Comparison of ENCODE assay signal across 1 cellular context in the genomic region with DNA sequence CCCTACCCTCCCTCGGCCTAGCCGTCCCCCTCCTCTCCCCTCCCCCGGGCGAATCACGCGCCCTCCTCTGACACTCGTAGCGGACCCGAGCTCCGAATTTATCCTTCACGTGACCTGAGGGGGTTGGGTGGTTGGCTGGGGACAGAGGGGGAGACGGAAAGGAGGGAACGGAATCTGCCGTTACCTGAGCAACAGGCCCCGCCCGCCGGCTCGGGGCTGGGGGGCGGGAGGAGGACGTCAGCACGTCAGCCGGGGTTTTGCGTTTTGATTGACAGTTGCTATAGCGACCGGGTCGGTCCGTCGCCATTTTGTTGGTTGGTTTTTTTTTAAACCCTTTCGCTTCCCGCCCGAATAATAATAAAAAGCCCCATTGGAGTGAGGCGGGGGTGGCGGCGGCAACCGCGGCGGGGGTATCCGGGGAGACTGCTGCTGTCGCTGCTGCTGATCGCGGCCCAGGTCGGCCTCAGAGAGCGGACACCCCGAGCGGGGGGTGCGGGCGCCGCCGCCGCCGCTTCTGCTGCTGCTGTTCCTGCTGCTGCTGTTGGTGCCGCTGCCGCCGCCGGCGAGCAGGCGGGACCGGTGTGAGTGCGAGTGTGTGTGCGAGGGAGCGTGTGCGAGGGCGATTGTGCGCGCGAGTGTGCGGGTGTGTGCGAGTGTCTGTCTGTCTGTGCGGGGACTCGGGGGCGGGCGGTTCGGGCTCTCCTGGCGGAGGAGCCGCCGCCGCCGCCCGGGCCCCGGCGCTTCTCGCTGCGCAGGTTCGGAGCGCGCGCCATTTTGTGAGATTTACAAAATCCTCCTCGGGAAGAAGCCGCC.
TF ChIP-seq lines count a peak whose summit lies in the region.

A gene (plus strand): TSS at position 286 of the 813 bp plus-strand sequence. CDS start 53,602 bp downstream, outside the sequence.

TF ChIP-seq in K562, 482 proteins besides CTCF, POLR2A, EP300 and RAD21 (continued from another document and continues in another):
- TF ChIP-seq, protein P1, sequence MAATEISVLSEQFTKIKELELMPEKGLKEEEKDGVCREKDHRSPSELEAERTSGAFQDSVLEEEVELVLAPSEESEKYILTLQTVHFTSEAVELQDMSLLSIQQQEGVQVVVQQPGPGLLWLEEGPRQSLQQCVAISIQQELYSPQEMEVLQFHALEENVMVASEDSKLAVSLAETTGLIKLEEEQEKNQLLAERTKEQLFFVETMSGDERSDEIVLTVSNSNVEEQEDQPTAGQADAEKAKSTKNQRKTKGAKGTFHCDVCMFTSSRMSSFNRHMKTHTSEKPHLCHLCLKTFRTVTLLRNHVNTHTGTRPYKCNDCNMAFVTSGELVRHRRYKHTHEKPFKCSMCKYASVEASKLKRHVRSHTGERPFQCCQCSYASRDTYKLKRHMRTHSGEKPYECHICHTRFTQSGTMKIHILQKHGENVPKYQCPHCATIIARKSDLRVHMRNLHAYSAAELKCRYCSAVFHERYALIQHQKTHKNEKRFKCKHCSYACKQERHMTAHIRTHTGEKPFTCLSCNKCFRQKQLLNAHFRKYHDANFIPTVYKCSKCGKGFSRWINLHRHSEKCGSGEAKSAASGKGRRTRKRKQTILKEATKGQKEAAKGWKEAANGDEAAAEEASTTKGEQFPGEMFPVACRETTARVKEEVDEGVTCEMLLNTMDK (IDR thresholded peaks at IDR 0.05; ENCODE audit: borderline replicate concordance, insufficient read depth, low read depth, low read length, poor library complexity, severe bottlenecking): no peak
- no peak for TF ChIP-seq NFXL1 (CRISPR knock-in tag; IDR thresholded peaks at IDR 0.05)
- no peak for TF ChIP-seq NR2C1 (IDR thresholded peaks at IDR 0.05)
- TF ChIP-seq NR2C1 (tag; IDR thresholded peaks at IDR 0.05): no peak
- peak; percentile 60 for TF ChIP-seq ETV1 (tag; conservative IDR thresholded peaks at IDR 0.05; ENCODE audit: low read depth)
- TF ChIP-seq BCOR (IDR thresholded peaks at IDR 0.05): peak; percentile 61
- TF ChIP-seq POU5F1 (IDR thresholded peaks at IDR 0.05; ENCODE audit: borderline replicate concordance, low read depth, low read length, partially characterized antibody): no peak
- no peak for TF ChIP-seq ZNF24 (IDR thresholded peaks at IDR 0.05)
- TF ChIP-seq, protein P2, sequence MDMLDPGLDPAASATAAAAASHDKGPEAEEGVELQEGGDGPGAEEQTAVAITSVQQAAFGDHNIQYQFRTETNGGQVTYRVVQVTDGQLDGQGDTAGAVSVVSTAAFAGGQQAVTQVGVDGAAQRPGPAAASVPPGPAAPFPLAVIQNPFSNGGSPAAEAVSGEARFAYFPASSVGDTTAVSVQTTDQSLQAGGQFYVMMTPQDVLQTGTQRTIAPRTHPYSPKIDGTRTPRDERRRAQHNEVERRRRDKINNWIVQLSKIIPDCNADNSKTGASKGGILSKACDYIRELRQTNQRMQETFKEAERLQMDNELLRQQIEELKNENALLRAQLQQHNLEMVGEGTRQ (CRISPR knock-in tag; IDR thresholded peaks at IDR 0.05): peak; percentile 99
- TF ChIP-seq NELFE (IDR thresholded peaks at IDR 0.05; ENCODE audit: insufficient read depth, insufficient read length): no peak
- no peak; the same call in 1 of the 2 replicates for TF ChIP-seq L3MBTL2 (IDR thresholded peaks at IDR 0.05)
- TF ChIP-seq, protein P3, sequence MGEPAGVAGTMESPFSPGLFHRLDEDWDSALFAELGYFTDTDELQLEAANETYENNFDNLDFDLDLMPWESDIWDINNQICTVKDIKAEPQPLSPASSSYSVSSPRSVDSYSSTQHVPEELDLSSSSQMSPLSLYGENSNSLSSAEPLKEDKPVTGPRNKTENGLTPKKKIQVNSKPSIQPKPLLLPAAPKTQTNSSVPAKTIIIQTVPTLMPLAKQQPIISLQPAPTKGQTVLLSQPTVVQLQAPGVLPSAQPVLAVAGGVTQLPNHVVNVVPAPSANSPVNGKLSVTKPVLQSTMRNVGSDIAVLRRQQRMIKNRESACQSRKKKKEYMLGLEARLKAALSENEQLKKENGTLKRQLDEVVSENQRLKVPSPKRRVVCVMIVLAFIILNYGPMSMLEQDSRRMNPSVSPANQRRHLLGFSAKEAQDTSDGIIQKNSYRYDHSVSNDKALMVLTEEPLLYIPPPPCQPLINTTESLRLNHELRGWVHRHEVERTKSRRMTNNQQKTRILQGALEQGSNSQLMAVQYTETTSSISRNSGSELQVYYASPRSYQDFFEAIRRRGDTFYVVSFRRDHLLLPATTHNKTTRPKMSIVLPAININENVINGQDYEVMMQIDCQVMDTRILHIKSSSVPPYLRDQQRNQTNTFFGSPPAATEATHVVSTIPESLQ (CRISPR knock-in tag; IDR thresholded peaks at IDR 0.05): no peak
- no peak for TF ChIP-seq POLR3A (IDR thresholded peaks at IDR 0.05; ENCODE audit: borderline replicate concordance, extremely low read depth, insufficient read depth, insufficient read length)
- no peak for TF ChIP-seq ZNF79 (CRISPR knock-in tag; IDR thresholded peaks at IDR 0.05; ENCODE audit: low read depth)
- TF ChIP-seq, protein P4, sequence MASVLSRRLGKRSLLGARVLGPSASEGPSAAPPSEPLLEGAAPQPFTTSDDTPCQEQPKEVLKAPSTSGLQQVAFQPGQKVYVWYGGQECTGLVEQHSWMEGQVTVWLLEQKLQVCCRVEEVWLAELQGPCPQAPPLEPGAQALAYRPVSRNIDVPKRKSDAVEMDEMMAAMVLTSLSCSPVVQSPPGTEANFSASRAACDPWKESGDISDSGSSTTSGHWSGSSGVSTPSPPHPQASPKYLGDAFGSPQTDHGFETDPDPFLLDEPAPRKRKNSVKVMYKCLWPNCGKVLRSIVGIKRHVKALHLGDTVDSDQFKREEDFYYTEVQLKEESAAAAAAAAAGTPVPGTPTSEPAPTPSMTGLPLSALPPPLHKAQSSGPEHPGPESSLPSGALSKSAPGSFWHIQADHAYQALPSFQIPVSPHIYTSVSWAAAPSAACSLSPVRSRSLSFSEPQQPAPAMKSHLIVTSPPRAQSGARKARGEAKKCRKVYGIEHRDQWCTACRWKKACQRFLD (CRISPR knock-in tag; IDR thresholded peaks at IDR 0.05): no peak
- no peak for TF ChIP-seq HDGF (IDR thresholded peaks at IDR 0.05)
- no peak for TF ChIP-seq GABPB2 (CRISPR knock-in tag; conservative IDR thresholded peaks at IDR 0.05)
- no peak for TF ChIP-seq ERF (CRISPR knock-in tag; IDR thresholded peaks at IDR 0.05)
- TF ChIP-seq, protein P5, sequence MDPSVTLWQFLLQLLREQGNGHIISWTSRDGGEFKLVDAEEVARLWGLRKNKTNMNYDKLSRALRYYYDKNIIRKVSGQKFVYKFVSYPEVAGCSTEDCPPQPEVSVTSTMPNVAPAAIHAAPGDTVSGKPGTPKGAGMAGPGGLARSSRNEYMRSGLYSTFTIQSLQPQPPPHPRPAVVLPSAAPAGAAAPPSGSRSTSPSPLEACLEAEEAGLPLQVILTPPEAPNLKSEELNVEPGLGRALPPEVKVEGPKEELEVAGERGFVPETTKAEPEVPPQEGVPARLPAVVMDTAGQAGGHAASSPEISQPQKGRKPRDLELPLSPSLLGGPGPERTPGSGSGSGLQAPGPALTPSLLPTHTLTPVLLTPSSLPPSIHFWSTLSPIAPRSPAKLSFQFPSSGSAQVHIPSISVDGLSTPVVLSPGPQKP (CRISPR knock-in tag; IDR thresholded peaks at IDR 0.05): no peak
- TF ChIP-seq, protein P6, sequence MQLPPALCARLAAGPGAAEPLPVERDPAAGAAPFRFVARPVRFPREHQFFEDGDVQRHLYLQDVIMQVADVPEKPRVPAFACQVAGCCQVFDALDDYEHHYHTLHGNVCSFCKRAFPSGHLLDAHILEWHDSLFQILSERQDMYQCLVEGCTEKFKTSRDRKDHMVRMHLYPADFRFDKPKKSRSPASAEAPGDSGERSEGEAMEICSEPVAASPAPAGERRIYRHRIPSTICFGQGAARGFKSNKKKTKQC (CRISPR knock-in tag; IDR thresholded peaks at IDR 0.05): peak; percentile 40; the same call in 1 of the 2 replicates
- no peak for TF ChIP-seq DNMT1 (IDR thresholded peaks at IDR 0.05)
- TF ChIP-seq, protein P7, sequence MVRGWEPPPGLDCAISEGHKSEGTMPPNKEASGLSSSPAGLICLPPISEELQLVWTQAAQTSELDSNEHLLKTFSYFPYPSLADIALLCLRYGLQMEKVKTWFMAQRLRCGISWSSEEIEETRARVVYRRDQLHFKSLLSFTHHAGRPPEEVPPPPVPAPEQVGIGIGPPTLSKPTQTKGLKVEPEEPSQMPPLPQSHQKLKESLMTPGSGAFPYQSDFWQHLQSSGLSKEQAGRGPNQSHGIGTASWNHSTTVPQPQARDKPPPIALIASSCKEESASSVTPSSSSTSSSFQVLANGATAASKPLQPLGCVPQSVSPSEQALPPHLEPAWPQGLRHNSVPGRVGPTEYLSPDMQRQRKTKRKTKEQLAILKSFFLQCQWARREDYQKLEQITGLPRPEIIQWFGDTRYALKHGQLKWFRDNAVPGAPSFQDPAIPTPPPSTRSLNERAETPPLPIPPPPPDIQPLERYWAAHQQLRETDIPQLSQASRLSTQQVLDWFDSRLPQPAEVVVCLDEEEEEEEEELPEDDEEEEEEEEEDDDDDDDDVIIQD (CRISPR knock-in tag; IDR thresholded peaks at IDR 0.05): no peak
- no peak for TF ChIP-seq HNRNPH1 (optimal IDR thresholded peaks at IDR 0.05; ENCODE audit: low read depth, low read length)
- TF ChIP-seq, protein P8, sequence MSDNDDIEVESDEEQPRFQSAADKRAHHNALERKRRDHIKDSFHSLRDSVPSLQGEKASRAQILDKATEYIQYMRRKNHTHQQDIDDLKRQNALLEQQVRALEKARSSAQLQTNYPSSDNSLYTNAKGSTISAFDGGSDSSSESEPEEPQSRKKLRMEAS (CRISPR knock-in tag; IDR thresholded peaks at IDR 0.05): peak; percentile 65
- TF ChIP-seq, protein P9, sequence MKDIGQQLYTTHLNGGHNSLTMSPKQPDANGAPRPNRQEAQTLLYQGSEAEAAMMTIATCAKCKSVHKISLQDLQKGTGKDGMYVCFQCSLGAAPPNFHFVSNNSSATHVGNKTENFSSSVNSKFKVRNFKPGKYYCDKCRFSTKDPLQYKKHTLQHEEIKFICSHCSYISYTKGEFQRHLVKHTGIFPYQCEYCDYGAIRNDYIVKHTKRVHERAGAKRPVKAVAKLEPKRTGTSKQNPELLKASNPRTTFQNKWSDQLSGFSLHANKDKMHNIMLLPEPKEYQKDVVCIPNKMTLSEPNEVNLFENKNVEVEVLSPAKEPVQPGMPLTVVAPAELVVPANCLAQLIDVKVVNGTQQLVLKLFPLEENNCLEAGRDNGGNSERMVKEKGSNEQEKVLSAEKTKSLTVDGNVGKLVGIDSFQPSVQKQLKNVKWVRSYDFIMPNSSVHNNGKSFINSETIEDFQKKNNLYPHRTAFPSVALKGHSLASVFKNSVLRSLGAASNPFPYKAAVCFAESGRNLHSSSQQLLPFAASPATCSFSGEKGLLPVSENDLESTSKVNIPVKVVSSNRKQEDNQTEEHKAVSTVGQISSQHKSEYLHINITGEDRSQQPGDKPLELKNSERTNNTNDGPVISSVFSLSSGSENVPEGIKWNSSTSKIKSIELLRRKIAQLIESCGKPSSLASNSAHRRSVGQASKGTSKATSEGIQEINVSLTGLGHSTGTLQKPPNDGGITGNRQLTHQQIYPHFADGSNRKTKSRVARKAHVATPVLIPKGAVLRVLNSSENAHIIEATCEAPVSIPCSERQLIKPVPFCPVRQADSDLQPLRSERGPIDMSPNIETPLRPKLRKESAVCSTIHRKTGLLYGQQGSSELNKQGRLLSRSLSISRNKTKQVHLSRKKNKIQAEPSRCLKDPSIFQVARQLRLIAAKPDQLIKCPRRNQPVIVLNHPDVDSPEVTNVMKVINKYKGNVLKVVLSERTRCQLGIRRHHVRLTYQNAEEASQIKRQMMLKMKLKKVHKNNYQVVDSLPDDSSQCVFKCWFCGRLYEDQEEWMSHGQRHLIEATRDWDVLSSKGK (CRISPR knock-in tag; IDR thresholded peaks at IDR 0.05): no peak
- TF ChIP-seq SAFB (IDR thresholded peaks at IDR 0.05; ENCODE audit: borderline replicate concordance, low read depth, low read length): no peak
- no peak for TF ChIP-seq ILF3 (IDR thresholded peaks at IDR 0.05; ENCODE audit: borderline replicate concordance)
- no peak for TF ChIP-seq ZBTB8A (IDR thresholded peaks at IDR 0.05; ENCODE audit: partially characterized antibody)
- peak; percentile 45 for TF ChIP-seq TAF9B (IDR thresholded peaks at IDR 0.05; ENCODE audit: partially characterized antibody)
- TF ChIP-seq GATAD2B (IDR thresholded peaks at IDR 0.05; ENCODE audit: borderline replicate concordance): no peak
- TF ChIP-seq CC2D1A (IDR thresholded peaks at IDR 0.05): no peak
- TF ChIP-seq ZNF133 (CRISPR knock-in tag; IDR thresholded peaks at IDR 0.05): no peak
- no peak for TF ChIP-seq ZNF224 (CRISPR knock-in tag; IDR thresholded peaks at IDR 0.05)
- TF ChIP-seq, protein P10, sequence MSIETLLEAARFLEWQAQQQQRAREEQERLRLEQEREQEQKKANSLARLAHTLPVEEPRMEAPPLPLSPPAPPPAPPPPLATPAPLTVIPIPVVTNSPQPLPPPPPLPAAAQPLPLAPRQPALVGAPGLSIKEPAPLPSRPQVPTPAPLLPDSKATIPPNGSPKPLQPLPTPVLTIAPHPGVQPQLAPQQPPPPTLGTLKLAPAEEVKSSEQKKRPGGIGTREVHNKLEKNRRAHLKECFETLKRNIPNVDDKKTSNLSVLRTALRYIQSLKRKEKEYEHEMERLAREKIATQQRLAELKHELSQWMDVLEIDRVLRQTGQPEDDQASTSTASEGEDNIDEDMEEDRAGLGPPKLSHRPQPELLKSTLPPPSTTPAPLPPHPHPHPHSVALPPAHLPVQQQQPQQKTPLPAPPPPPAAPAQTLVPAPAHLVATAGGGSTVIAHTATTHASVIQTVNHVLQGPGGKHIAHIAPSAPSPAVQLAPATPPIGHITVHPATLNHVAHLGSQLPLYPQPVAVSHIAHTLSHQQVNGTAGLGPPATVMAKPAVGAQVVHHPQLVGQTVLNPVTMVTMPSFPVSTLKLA (conservative IDR thresholded peaks at IDR 0.05): peak; percentile 76 to 81
- no peak for TF ChIP-seq NCOA2 (IDR thresholded peaks at IDR 0.05; ENCODE audit: partially characterized antibody in 2 of 2)
- TF ChIP-seq, protein P11, sequence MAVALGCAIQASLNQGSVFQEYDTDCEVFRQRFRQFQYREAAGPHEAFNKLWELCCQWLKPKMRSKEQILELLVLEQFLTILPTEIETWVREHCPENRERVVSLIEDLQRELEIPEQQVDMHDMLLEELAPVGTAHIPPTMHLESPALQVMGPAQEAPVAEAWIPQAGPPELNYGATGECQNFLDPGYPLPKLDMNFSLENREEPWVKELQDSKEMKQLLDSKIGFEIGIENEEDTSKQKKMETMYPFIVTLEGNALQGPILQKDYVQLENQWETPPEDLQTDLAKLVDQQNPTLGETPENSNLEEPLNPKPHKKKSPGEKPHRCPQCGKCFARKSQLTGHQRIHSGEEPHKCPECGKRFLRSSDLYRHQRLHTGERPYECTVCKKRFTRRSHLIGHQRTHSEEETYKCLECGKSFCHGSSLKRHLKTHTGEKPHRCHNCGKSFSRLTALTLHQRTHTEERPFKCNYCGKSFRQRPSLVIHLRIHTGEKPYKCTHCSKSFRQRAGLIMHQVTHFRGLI (CRISPR knock-in tag; IDR thresholded peaks at IDR 0.05): no peak
- TF ChIP-seq OTX1 (CRISPR knock-in tag; IDR thresholded peaks at IDR 0.05): 0 out of 2 replicates have a peak, but pooled peaks have one; percentile 25
- TF ChIP-seq, protein P12, sequence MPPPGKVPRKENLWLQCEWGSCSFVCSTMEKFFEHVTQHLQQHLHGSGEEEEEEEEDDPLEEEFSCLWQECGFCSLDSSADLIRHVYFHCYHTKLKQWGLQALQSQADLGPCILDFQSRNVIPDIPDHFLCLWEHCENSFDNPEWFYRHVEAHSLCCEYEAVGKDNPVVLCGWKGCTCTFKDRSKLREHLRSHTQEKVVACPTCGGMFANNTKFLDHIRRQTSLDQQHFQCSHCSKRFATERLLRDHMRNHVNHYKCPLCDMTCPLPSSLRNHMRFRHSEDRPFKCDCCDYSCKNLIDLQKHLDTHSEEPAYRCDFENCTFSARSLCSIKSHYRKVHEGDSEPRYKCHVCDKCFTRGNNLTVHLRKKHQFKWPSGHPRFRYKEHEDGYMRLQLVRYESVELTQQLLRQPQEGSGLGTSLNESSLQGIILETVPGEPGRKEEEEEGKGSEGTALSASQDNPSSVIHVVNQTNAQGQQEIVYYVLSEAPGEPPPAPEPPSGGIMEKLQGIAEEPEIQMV (tag; conservative IDR thresholded peaks at IDR 0.05; ENCODE audit: low read depth): no peak
- TF ChIP-seq ZBTB1 (CRISPR knock-in tag; IDR thresholded peaks at IDR 0.05; ENCODE audit: borderline replicate concordance, low read depth): peak; percentile 44; the same call in 1 of the 2 replicates
- TF ChIP-seq TCFL5 (CRISPR knock-in tag; conservative IDR thresholded peaks at IDR 0.05): no peak
